In genomic region chr2:11639503-11639902, GRCh38 we compare ENCODE assay signal across 10 cellular contexts. TPM values are rescaled to one million over a fixed set of nuclear protein-coding genes. Genes with fewer than 3 reads are reported as not detected.
"Had no signal": no experiment of that assay in that cellular context is flagged by ENCODE, and none has a peak within 500 bp of the region (broad histone marks: within the 10 kb centered on the region; RNA-seq: fewer than 3 reads in every experiment).

No MANE protein-coding gene starts in this region.

- H3K4me3 ChIP-seq: GM23248, HAP-1, K562 had no signal

- H2AFZ ChIP-seq: GM23248 had no signal

- H3K36me3 ChIP-seq: HAP-1 had no signal

- H3K9me3 ChIP-seq: HAP-1 had no signal

- H3K27ac ChIP-seq: GM23248, HL-60 had no signal

- H3K4me1 ChIP-seq: HAP-1 had no signal

- DNase-seq: GM23248, GOT3, HFFc6, IMR-90 had no signal

- H3K9ac ChIP-seq: GM23248 had no signal

RNA-seq across cellular contexts. Expression of gene NTSR2, which starts 30.5 kb away (rescaled TPM):
- total RNA-seq: GM23248, H4, H7, HFFc6, HT1080, IMR-90, K562 had no signal
- polyA plus RNA-seq: GM23248, IMR-90, K562 had no signal
